Comparison of ENCODE assay signal across 2 cellular contexts in the genomic region with DNA sequence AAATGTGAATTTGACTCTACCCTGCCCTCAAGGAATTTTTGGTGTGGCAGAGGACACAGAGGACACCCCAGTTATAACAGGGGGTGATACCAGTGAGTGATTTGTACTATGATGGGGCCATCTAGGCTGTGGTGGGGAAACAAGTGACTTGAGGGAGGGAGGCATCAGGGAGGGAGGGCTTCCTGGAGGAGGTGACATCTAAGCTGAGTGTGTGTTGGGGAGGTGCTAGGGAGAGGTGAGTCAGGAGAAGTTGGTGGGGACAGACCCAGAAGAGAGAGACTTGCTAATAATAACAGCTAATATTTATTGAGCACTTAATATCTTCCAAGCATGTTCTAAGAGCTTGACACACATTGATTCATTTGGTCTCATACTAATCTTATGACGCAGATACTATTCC.
TF ChIP-seq lines count a peak whose summit lies in the region.

No MANE protein-coding gene starts in this region.

TF ChIP-seq in A549, 52 proteins besides CTCF, POLR2A, EP300 and RAD21:
- TF ChIP-seq ZFP36 (IDR thresholded peaks at IDR 0.05; ENCODE audit: borderline replicate concordance, partially characterized antibody) (peak; percentile 51), TP53 (CRISPR knock-in tag; IDR thresholded peaks at IDR 0.05) (no peak), NPAS2 (CRISPR knock-in tag; IDR thresholded peaks at IDR 0.05; ENCODE audit: borderline replicate concordance) (no peak)

TF ChIP-seq in K562, 482 proteins besides CTCF, POLR2A, EP300 and RAD21:
- TF ChIP-seq ZNF143 (CRISPR knock-in tag; IDR thresholded peaks at IDR 0.05) (no peak), NEUROD1 (IDR thresholded peaks at IDR 0.05; ENCODE audit: borderline replicate concordance, low read depth, low read length, partially characterized antibody) (no peak), ARID4B (CRISPR knock-in tag; IDR thresholded peaks at IDR 0.05) (no peak), MAZ (CRISPR knock-in tag; conservative IDR thresholded peaks at IDR 0.05 in 1 of 2, IDR thresholded peaks at IDR 0.05 in 1 of 2) (no peak), SRSF7 (optimal IDR thresholded peaks at IDR 0.05; ENCODE audit: low read depth, low read length) (no peak), ZNF717 (CRISPR knock-in tag; IDR thresholded peaks at IDR 0.05) (no peak), ZFP36 (IDR thresholded peaks at IDR 0.05; ENCODE audit: low read depth, low read length, partially characterized antibody) (peak; percentile 92), SRSF1 (IDR thresholded peaks at IDR 0.05; ENCODE audit: low read depth, low read length) (no peak), ZMIZ1 (IDR thresholded peaks at IDR 0.05; ENCODE audit: low read depth in 2 of 2, low read length in 2 of 2) (no peak), DACH1 (IDR thresholded peaks at IDR 0.05; ENCODE audit: partially characterized antibody) (peak; percentile 45), ZFX (CRISPR knock-in tag; IDR thresholded peaks at IDR 0.05) (no peak)
